ENCODE assay signal across 9 cellular contexts in the genomic region with DNA sequence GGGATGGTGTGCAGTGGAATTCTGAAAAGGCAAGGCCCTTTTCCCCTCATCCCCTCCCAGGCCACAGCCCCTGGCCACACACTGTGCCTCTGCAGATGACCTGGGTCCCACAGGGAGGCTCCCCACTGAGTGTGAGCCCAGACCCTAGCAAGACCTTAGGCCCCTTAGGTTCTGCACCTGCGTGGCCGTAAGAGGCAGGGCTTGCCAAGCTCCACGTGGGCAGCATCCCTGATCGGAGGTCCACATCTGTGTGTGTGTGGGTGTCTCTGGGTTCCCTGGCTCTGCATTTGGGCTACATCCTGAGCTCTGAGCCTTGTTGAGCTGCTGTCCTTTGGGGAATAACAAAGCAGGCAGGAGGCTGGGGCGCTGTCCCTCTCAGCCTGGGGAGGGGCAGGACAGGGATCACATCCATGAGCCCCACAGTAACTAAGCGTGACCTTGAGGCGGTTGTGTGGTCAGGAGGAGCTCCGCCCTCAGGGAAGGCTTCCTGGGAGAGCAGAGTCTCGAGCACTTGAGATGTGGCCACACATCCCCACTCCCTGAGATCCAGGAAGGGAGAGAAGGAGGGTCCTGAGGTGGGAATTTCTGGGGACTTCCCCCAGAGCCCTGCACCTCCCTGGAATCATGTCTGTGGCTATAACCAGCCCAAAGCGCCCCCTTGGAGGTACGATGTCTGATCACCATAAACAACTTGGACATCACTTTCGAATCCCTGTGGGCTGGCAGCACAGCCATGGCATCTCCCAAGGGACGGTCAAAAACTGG.
DNase-seq lines count a peak whose midpoint lies in the region; ATAC-seq, FAIRE-seq and TF ChIP-seq lines count a peak whose summit lies in the region.
"Had no signal": no experiment of that assay in that cellular context is flagged by ENCODE, and none has a peak within 500 bp of the region (broad histone marks: within the 10 kb centered on the region; RNA-seq: fewer than 3 reads in every experiment).

No MANE protein-coding gene starts in this region.

- DNase-seq in A549 (ENCODE audit: low read depth in 1 of 2, low spot score in 1 of 2) (no peak), dorsolateral prefrontal cortex (peak in 1 of 10 donors; percentile 42), Karpas-422 (no peak)
- DNase-seq in naive thymus-derived CD8-positive, alpha-beta T cell = no peak

- CTCF ChIA-PET in A549 (lab: Yijun Ruan, JAX) = interaction anchor here (0.6 to 3.3 kb wide), 9 partner anchors 14 to 432 kb away, joined by 3 to 13 read pairs (median 4); no protein-coding TSS in a partner anchor

- no peak for TF ChIP-seq EP300 in A549 (IDR thresholded peaks at IDR 0.05)

- H3K79me2 ChIP-seq in Karpas-422 (ENCODE audit: low read length) = no peaks in the 10 kb centered on the region

- H3K9me2 ChIP-seq in Karpas-422 (replicated peaks; ENCODE audit: insufficient read depth, low read length) = no peaks in the 10 kb centered on the region

- H3K4me2 ChIP-seq in A549 (peak overlapping the region; percentile 77), Karpas-422 (ENCODE audit: low read depth, low read length, poor library complexity, severe bottlenecking) (no peak overlapping the region)

- H3K4me3 Mint-ChIP-seq in naive thymus-derived CD8-positive, alpha-beta T cell = peak overlapping the region in 7 of 10 donors; percentile 23 to 84 (median 58)

- H3K27ac ChIP-seq in A549 (peak overlapping the region; percentile 85 to 90), HUES64 (ENCODE audit: low read depth, low read length) (peak overlapping the region; percentile 47; the same call in 1 of the 2 replicates), dorsolateral prefrontal cortex (peak overlapping the region; percentile 47 to 98 (median 93)), Karpas-422 (ENCODE audit: low read length) (no peak overlapping the region)

- H3K9me3 ChIP-seq in A549 (no peaks in the 10 kb centered on the region), HUES64 (ENCODE audit: insufficient read depth, low read depth, low read length) (no peaks in the 10 kb centered on the region), Karpas-422 (ENCODE audit: low read length) (no peaks in the 10 kb centered on the region)

- no peak overlapping the region for H2AFZ ChIP-seq in Karpas-422 (ENCODE audit: low read length)

- H3K9me3 Mint-ChIP-seq in naive thymus-derived CD8-positive, alpha-beta T cell = no peaks in the 10 kb centered on the region

- no peak for TF ChIP-seq POLR2A in A549 (IDR thresholded peaks at IDR 0.05; ENCODE audit: low read length)

- POLR2A ChIA-PET in A549 (lab: Yijun Ruan, JAX) = interaction anchor here (1.3 kb wide), 1 partner anchor 28 kb away, joined by 6 read pairs; no protein-coding TSS in a partner anchor
- POLR2A ChIA-PET in naive thymus-derived CD8-positive, alpha-beta T cell (lab: Charles Lee) = no interaction called here

- TF ChIP-seq CTCF in A549 (IDR thresholded peaks at IDR 0.05) = no peak
- TF ChIP-seq CTCF in dorsolateral prefrontal cortex (IDR thresholded peaks at IDR 0.05 in 54 of 56, conservative IDR thresholded peaks at IDR 0.05 in 2 of 56; ENCODE audit: low read depth in 1 of 56, partially characterized antibody in 56 of 56) = no peak

- peaks cover 20 to 69% (median 60%) of the 10 kb centered on the region in 4 donors for H3K4me1 Mint-ChIP-seq in naive thymus-derived CD8-positive, alpha-beta T cell

- no peak for FAIRE-seq in A549 (lab: Jason Lieb, UNC)
- FAIRE-seq: D721Med had no signal

- H3K36me3 ChIP-seq in HUES64 (ENCODE audit: insufficient read depth, low read length) (no peaks in the 10 kb centered on the region), Karpas-422 (ENCODE audit: insufficient read depth, low read length) (peaks cover 29% of the 10 kb centered on the region)

- peaks cover 0 to 22% (median 0%) of the 10 kb centered on the region in 3 donors for H3K36me3 Mint-ChIP-seq in naive thymus-derived CD8-positive, alpha-beta T cell

- H3K9ac ChIP-seq in HUES64 (ENCODE audit: low read depth, low read length) = peak overlapping the region; percentile 39
- no peak overlapping the region for H3K9ac ChIP-seq in Karpas-422 (ENCODE audit: low read length)

- intact Hi-C loops in dorsolateral prefrontal cortex (cut with DNase I) = no loop called here

- H3K27me3 ChIP-seq in HUES64 (ENCODE audit: insufficient read depth, low read length) (no peaks in the 10 kb centered on the region), dorsolateral prefrontal cortex (no peaks in the 10 kb centered on the region), Karpas-422 (ENCODE audit: low read length) (no peaks in the 10 kb centered on the region)

- H4K20me1 ChIP-seq in Karpas-422 (ENCODE audit: insufficient read depth, low read depth, low read length) = peaks cover 5% of the 10 kb centered on the region; the same call in 1 of the 2 replicates

- ATAC-seq in A549 (peak; percentile 20 to 49; a peak in 5 of 6 replicates), GM21515 (IDR thresholded peaks at IDR 0.05; ENCODE audit: unreplicated experiment) (no peak), HG03469 (IDR thresholded peaks at IDR 0.05; ENCODE audit: unreplicated experiment) (no peak), HG02973 (IDR thresholded peaks at IDR 0.05; ENCODE audit: unreplicated experiment) (no peak)
- ATAC-seq in naive thymus-derived CD8-positive, alpha-beta T cell = no peak

- peaks cover 76% of the 10 kb centered on the region for H3K4me1 ChIP-seq in A549
- peaks cover 27% of the 10 kb centered on the region for H3K4me1 ChIP-seq in HUES64 (ENCODE audit: insufficient read depth, low read length)
- H3K4me1 ChIP-seq in Karpas-422 (ENCODE audit: low read length) = peaks cover 20% of the 10 kb centered on the region

- peak overlapping the region; percentile 47 to 96 (median 92) for H3K27ac Mint-ChIP-seq in naive thymus-derived CD8-positive, alpha-beta T cell

- H3K4me3 ChIP-seq in A549 (no peak overlapping the region), HUES64 (ENCODE audit: low read length) (no peak overlapping the region), dorsolateral prefrontal cortex (no peak overlapping the region), Karpas-422 (ENCODE audit: low read length) (no peak overlapping the region)

- H3K27me3 Mint-ChIP-seq in naive thymus-derived CD8-positive, alpha-beta T cell = no peaks in the 10 kb centered on the region

- 82% methylated on average over 13 of the region's 13 CpGs for WGBS in A549 (ENCODE audit: missing lambda C conversion rate)
- WGBS in HUES64 = 90% methylated on average over 12 of the region's 13 CpGs

- TF ChIP-seq RAD21 in A549 (conservative IDR thresholded peaks at IDR 0.05 in 1 of 2, IDR thresholded peaks at IDR 0.05 in 1 of 2) = no peak

TF ChIP-seq in A549, 52 proteins besides CTCF, POLR2A, EP300 and RAD21:
- TF ChIP-seq FOSL2 (IDR thresholded peaks at IDR 0.05) = no peak
- no peak for TF ChIP-seq FOSL2 (CRISPR knock-in tag; IDR thresholded peaks at IDR 0.05)
- no peak for TF ChIP-seq KDM1A (IDR thresholded peaks at IDR 0.05; ENCODE audit: low read depth)
- TF ChIP-seq, protein P1, sequence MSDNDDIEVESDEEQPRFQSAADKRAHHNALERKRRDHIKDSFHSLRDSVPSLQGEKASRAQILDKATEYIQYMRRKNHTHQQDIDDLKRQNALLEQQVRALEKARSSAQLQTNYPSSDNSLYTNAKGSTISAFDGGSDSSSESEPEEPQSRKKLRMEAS (IDR thresholded peaks at IDR 0.05) = no peak
- no peak for TF ChIP-seq FOXS1 (CRISPR knock-in tag; IDR thresholded peaks at IDR 0.05)
- no peak for TF ChIP-seq MYC (IDR thresholded peaks at IDR 0.05; ENCODE audit: borderline replicate concordance, low read length)
- TF ChIP-seq JUN (IDR thresholded peaks at IDR 0.05) = 0 out of 5 replicates have a peak, but pooled peaks of 1 of the 2 experiments have one; percentile 14

Comparison
In these comparisons a context has a peak if more than half of its experiments do, and no peak if none do; other contexts are left out.
1. ATAC-seq: peak in A549 (2 of 2); none in naive thymus-derived CD8-positive, alpha-beta T cell (0 of 2), GM21515 (single experiment), HG03469 (single experiment) and HG02973 (single experiment).